ENCODE assay signal across 28 cellular contexts in the genomic region with DNA sequence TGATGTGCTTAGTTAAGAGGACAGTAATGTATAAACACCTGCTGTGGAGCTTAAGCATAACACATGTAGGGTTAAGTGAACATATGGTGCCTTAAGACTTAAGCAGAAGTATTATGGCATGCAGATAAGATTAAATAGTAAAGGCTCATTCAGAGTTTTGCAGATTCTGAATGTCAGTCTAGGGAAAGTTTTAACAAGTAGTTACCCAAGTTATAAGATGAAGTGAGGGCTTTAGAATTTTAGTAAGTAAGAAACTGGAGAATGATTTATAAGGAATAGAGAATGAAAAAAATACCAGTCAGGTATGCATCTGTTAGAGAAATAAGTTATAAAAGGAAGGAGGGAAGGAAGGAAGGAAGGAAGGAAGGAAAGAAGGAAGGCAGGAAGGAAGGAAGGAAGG.
"Had no signal": no experiment of that assay in that cellular context is flagged by ENCODE, and none has a peak within 500 bp of the region (broad histone marks: within the 10 kb centered on the region; RNA-seq: fewer than 3 reads in every experiment).

No MANE protein-coding gene starts in this region.

- H3K36me3 ChIP-seq: left lung, lower lobe of right lung, ovary, stomach, thyroid gland, transverse colon, upper lobe of left lung, vagina had no signal

- H3K4me3 ChIP-seq: left lung, lower lobe of right lung, ovary, skin epidermis, stomach, testis, thyroid gland, transverse colon, upper lobe of left lung, vagina had no signal

- H3K4me1 ChIP-seq: left lung, lower lobe of right lung, stomach, testis, thyroid gland, transverse colon, upper lobe of left lung, vagina had no signal

- H3K27ac ChIP-seq: left lung, lower lobe of right lung, ovary, skin epidermis, stomach, testis, thyroid gland, transverse colon, upper lobe of left lung, vagina had no signal

- ATAC-seq: left colon; left lung; lower lobe of right lung; natural killer cell; right cardiac atrium; sciatic nerve; stimulated activated naive B cell treated with anti-CD40 and anti-IgM and Interleukin-4, amounts not matched to agents 10 μg/mL and 1 μg/mL and 100 μg/mL, for 72 hours; stimulated activated naive CD8-positive, alpha-beta T cell treated with anti-CD3 and anti-CD28 coated beads, Interleukin-15, Interleukin-2, amounts not matched to agents 100 U/mL and 50 U/mL, for 24 hours had no signal

- DNase-seq: hypothalamus; immature natural killer cell; kidney; left colon; left lung; lower lobe of right lung; mammary epithelial cell; mesenchymal stem cell; naive B cell; natural killer cell; nephron progenitor cell; ovary; retina; right cardiac atrium; stimulated activated CD4-positive, alpha-beta T cell treated with anti-CD3 and anti-CD28 coated beads, Interleukin-12 subunit alpha, Interleukin-12 subunit beta, amount 100 ng/mL, for 4 hours; stimulated activated CD4-positive, alpha-beta T cell treated with anti-CD3 and anti-CD28 coated beads, Interleukin-15, amount 100 ng/mL, for 24 hours; stimulated activated CD4-positive, alpha-beta T cell treated with anti-CD3 and anti-CD28 coated beads, Interleukin-2, amount 100 ng/mL, for 24 hours; stimulated activated CD4-positive, alpha-beta T cell treated with anti-CD3 and anti-CD28 coated beads, Interleukin-4, amount 100 ng/mL, for 1 hour; stimulated activated naive B cell treated with anti-CD40 and anti-IgM and Interleukin-4, amounts not matched to agents 10 μg/mL and 1 μg/mL and 100 μg/mL, for 72 hours; stimulated activated naive CD8-positive, alpha-beta T cell treated with anti-CD3 and anti-CD28 coated beads, Interleukin-15, Interleukin-2, amounts not matched to agents 100 U/mL and 50 U/mL, for 24 hours; stomach; testis; thyroid gland; transverse colon; upper lobe of left lung had no signal

- H3K27me3 ChIP-seq: left lung, ovary, stomach, testis, thyroid gland, transverse colon, upper lobe of left lung, vagina had no signal

- H3K9me3 ChIP-seq: left lung, lower lobe of right lung, ovary, stomach, testis, thyroid gland, transverse colon, upper lobe of left lung, vagina had no signal
